Comparison of ENCODE assay signal across 35 cellular contexts in the genomic region with DNA sequence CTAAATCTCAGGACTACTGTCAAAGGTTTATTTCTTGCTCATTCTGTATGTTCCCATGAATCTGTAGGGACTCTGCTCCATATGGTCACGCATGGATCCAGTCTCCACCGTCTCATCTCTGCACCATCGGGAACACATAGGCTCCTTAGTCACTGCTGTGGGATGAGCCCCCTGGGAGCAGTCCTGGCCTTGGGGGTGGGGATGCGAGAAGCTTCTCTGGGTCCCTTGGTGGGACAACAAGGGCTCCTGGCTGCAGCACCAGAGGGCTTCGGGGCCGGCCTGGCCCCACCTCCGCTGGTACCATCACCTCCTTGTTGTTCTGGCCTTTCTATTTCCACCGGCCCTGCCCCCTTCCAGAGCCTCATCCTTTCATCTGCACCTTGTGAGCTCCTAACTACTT.
"Had no signal": no experiment of that assay in that cellular context is flagged by ENCODE, and none has a peak within 500 bp of the region (broad histone marks: within the 10 kb centered on the region; RNA-seq: fewer than 3 reads in every experiment).

No MANE protein-coding gene starts in this region.

- H3K4me3 Mint-ChIP-seq: activated B cell treated with CpG ODN at 0.5 μM for 24 hours; activated CD4-positive, alpha-beta memory T cell treated with anti-CD3 and anti-CD28 coated beads for 36 hours; activated CD4-positive, alpha-beta T cell treated with anti-CD3 and anti-CD28 coated beads, Interleukin-2, amount 10 ng/mL, durations not matched to agents 24 days and 14 days; activated CD8-positive, alpha-beta T cell treated with anti-CD3 and anti-CD28 coated beads for 36 hours; activated naive CD4-positive, alpha-beta T cell treated with anti-CD3 and anti-CD28 coated beads, Interleukin-2, amount 10 ng/mL, durations not matched to agents 7 days and 5 days; activated naive CD4-positive, alpha-beta T cell treated with anti-CD3 and anti-CD28 coated beads, Interleukin-2, amount 50 U/mL, for 24 hours; activated naive CD8-positive, alpha-beta T cell; activated naive CD8-positive, alpha-beta T cell treated with anti-CD3 and anti-CD28 coated beads, Interleukin-2, amount 10 ng/mL, durations not matched to agents 7 days and 5 days; activated naive CD8-positive, alpha-beta T cell treated with anti-CD3 and anti-CD28 coated beads, Interleukin-2, amount 50 U/mL, for 24 hours; activated T-cell treated with anti-CD3 and anti-CD28 coated beads, Interleukin-2, amount 50 U/mL, for 4 hours; activated T-cell treated with anti-CD3 and anti-CD28 coated beads, Interleukin-2, amount 50 U/mL, for 72 hours; activated T-helper 1 cell treated with anti-CD3 and anti-CD28 coated beads, Interleukin-12 subunit alpha, Interleukin-12 subunit beta, Interleukin-2, Interleukin-4 antibody, amounts not matched to agents 30 ng/mL and 10 ng/mL and 1 ng/mL, durations not matched to agents 14 hours and 24 hours and 36 hours; activated T-helper 17 cell treated with anti-CD3 and anti-CD28 coated beads, Interleukin-2, amount 50 U/mL, for 72 hours; brain; central memory CD8-positive, alpha-beta T cell; T-helper 1 cell treated with Interleukin-12 subunit alpha and Interleukin-12 subunit beta and Interleukin-4 antibody, amounts not matched to agents 30 μg/mL and 1 μg/mL, for 36 hours; T-helper 2 cell treated with Interferon-gamma antibody and Interleukin-4, amounts not matched to agents 5 μg/mL and 100 μg/mL, for 36 hours had no signal

- H3K27ac Mint-ChIP-seq: activated B cell treated with CpG ODN at 0.5 μM for 24 hours; activated CD4-positive, alpha-beta memory T cell treated with anti-CD3 and anti-CD28 coated beads for 36 hours; activated CD4-positive, alpha-beta T cell treated with anti-CD3 and anti-CD28 coated beads, Interleukin-2, amount 10 ng/mL, durations not matched to agents 24 days and 14 days; activated CD8-positive, alpha-beta T cell treated with anti-CD3 and anti-CD28 coated beads for 36 hours; activated naive CD4-positive, alpha-beta T cell treated with anti-CD3 and anti-CD28 coated beads, Interleukin-2, amount 10 ng/mL, durations not matched to agents 7 days and 5 days; activated naive CD4-positive, alpha-beta T cell treated with anti-CD3 and anti-CD28 coated beads, Interleukin-2, amount 50 U/mL, for 24 hours; activated naive CD8-positive, alpha-beta T cell; activated naive CD8-positive, alpha-beta T cell treated with anti-CD3 and anti-CD28 coated beads, Interleukin-2, amount 10 ng/mL, durations not matched to agents 7 days and 5 days; activated naive CD8-positive, alpha-beta T cell treated with anti-CD3 and anti-CD28 coated beads, Interleukin-2, amount 50 U/mL, for 24 hours; activated T-cell treated with anti-CD3 and anti-CD28 coated beads, Interleukin-2, amount 50 U/mL, for 72 hours; activated T-helper 1 cell treated with anti-CD3 and anti-CD28 coated beads, Interleukin-12 subunit alpha, Interleukin-12 subunit beta, Interleukin-2, Interleukin-4 antibody, amounts not matched to agents 30 ng/mL and 10 ng/mL and 1 ng/mL, durations not matched to agents 14 hours and 24 hours and 36 hours; activated T-helper 17 cell treated with anti-CD3 and anti-CD28 coated beads, Interleukin-2, amount 50 U/mL, for 72 hours; T-helper 1 cell treated with Interleukin-12 subunit alpha and Interleukin-12 subunit beta and Interleukin-4 antibody, amounts not matched to agents 30 μg/mL and 1 μg/mL, for 36 hours; T-helper 2 cell treated with Interferon-gamma antibody and Interleukin-4, amounts not matched to agents 5 μg/mL and 100 μg/mL, for 36 hours had no signal

- ATAC-seq: activated CD8-positive, alpha-beta T cell treated with anti-CD3 and anti-CD28 coated beads for 36 hours; activated naive CD8-positive, alpha-beta T cell treated with anti-CD3 and anti-CD28 coated beads, Interleukin-2, amount 50 U/mL, for 24 hours; activated T-cell treated with anti-CD3 and anti-CD28 coated beads, Interleukin-2, amount 50 U/mL, for 4 hours; activated T-cell treated with anti-CD3 and anti-CD28 coated beads, Interleukin-2, amount 50 U/mL, for 72 hours; activated T-helper 17 cell treated with anti-CD3 and anti-CD28 coated beads, Interleukin-2, amount 50 U/mL, for 72 hours had no signal

- H3K27ac ChIP-seq: ascending aorta, cardiac muscle cell had no signal

- H3K9me3 Mint-ChIP-seq: activated CD4-positive, alpha-beta T cell treated with anti-CD3 and anti-CD28 coated beads, Interleukin-2, amount 10 ng/mL, durations not matched to agents 24 days and 14 days; activated CD8-positive, alpha-beta T cell treated with anti-CD3 and anti-CD28 coated beads for 36 hours; activated naive CD4-positive, alpha-beta T cell treated with anti-CD3 and anti-CD28 coated beads, Interleukin-2, amount 50 U/mL, for 24 hours; activated naive CD8-positive, alpha-beta T cell treated with anti-CD3 and anti-CD28 coated beads, Interleukin-2, amount 10 ng/mL, durations not matched to agents 7 days and 5 days; activated naive CD8-positive, alpha-beta T cell treated with anti-CD3 and anti-CD28 coated beads, Interleukin-2, amount 50 U/mL, for 24 hours; activated T-cell treated with anti-CD3 and anti-CD28 coated beads, Interleukin-2, amount 50 U/mL, for 4 hours; activated T-helper 1 cell treated with anti-CD3 and anti-CD28 coated beads, Interleukin-12 subunit alpha, Interleukin-12 subunit beta, Interleukin-2, Interleukin-4 antibody, amounts not matched to agents 30 ng/mL and 10 ng/mL and 1 ng/mL, durations not matched to agents 14 hours and 24 hours and 36 hours; activated T-helper 17 cell treated with anti-CD3 and anti-CD28 coated beads, Interleukin-2, amount 50 U/mL, for 72 hours; central memory CD8-positive, alpha-beta T cell; T-helper 1 cell treated with Interleukin-12 subunit alpha and Interleukin-12 subunit beta and Interleukin-4 antibody, amounts not matched to agents 30 μg/mL and 1 μg/mL, for 36 hours; T-helper 2 cell treated with Interferon-gamma antibody and Interleukin-4, amounts not matched to agents 5 μg/mL and 100 μg/mL, for 36 hours had no signal

- H3K4me3 ChIP-seq: ascending aorta, cardiac muscle cell had no signal

- H3K4me1 Mint-ChIP-seq: activated B cell treated with CpG ODN at 0.5 μM for 24 hours; activated CD4-positive, alpha-beta T cell treated with anti-CD3 and anti-CD28 coated beads, Interleukin-2, amount 10 ng/mL, durations not matched to agents 24 days and 14 days; activated naive CD4-positive, alpha-beta T cell treated with anti-CD3 and anti-CD28 coated beads, Interleukin-2, amount 10 ng/mL, durations not matched to agents 7 days and 5 days; activated naive CD4-positive, alpha-beta T cell treated with anti-CD3 and anti-CD28 coated beads, Interleukin-2, amount 50 U/mL, for 24 hours; activated naive CD8-positive, alpha-beta T cell treated with anti-CD3 and anti-CD28 coated beads, Interleukin-2, amount 10 ng/mL, durations not matched to agents 7 days and 5 days; activated naive CD8-positive, alpha-beta T cell treated with anti-CD3 and anti-CD28 coated beads, Interleukin-2, amount 50 U/mL, for 24 hours; activated T-helper 17 cell treated with anti-CD3 and anti-CD28 coated beads, Interleukin-2, amount 50 U/mL, for 72 hours; central memory CD8-positive, alpha-beta T cell had no signal

- H3K36me3 Mint-ChIP-seq: activated CD4-positive, alpha-beta memory T cell treated with anti-CD3 and anti-CD28 coated beads for 36 hours; activated naive CD4-positive, alpha-beta T cell treated with anti-CD3 and anti-CD28 coated beads, Interleukin-2, amount 10 ng/mL, durations not matched to agents 7 days and 5 days; activated naive CD4-positive, alpha-beta T cell treated with anti-CD3 and anti-CD28 coated beads, Interleukin-2, amount 50 U/mL, for 24 hours; activated naive CD8-positive, alpha-beta T cell; activated naive CD8-positive, alpha-beta T cell treated with anti-CD3 and anti-CD28 coated beads, Interleukin-2, amount 10 ng/mL, durations not matched to agents 7 days and 5 days had no signal

- H3K36me3 ChIP-seq: ascending aorta, cardiac muscle cell had no signal

- H3K27me3 Mint-ChIP-seq: activated B cell treated with CpG ODN at 0.5 μM for 24 hours; activated CD4-positive, alpha-beta memory T cell treated with anti-CD3 and anti-CD28 coated beads for 36 hours; activated CD4-positive, alpha-beta T cell treated with anti-CD3 and anti-CD28 coated beads, Interleukin-2, amount 10 ng/mL, durations not matched to agents 24 days and 14 days; activated CD8-positive, alpha-beta T cell treated with anti-CD3 and anti-CD28 coated beads for 36 hours; activated naive CD4-positive, alpha-beta T cell treated with anti-CD3 and anti-CD28 coated beads, Interleukin-2, amount 10 ng/mL, durations not matched to agents 7 days and 5 days; activated naive CD4-positive, alpha-beta T cell treated with anti-CD3 and anti-CD28 coated beads, Interleukin-2, amount 50 U/mL, for 24 hours; activated naive CD8-positive, alpha-beta T cell; activated naive CD8-positive, alpha-beta T cell treated with anti-CD3 and anti-CD28 coated beads, Interleukin-2, amount 10 ng/mL, durations not matched to agents 7 days and 5 days; activated naive CD8-positive, alpha-beta T cell treated with anti-CD3 and anti-CD28 coated beads, Interleukin-2, amount 50 U/mL, for 24 hours; activated T-helper 17 cell treated with anti-CD3 and anti-CD28 coated beads, Interleukin-2, amount 50 U/mL, for 72 hours; brain; central memory CD8-positive, alpha-beta T cell had no signal

- H3K9me3 ChIP-seq: ascending aorta had no signal

- DNase-seq: activated B cell treated with CpG ODN at 0.5 μM for 24 hours; activated CD4-positive, alpha-beta memory T cell treated with anti-CD3 and anti-CD28 coated beads for 36 hours; activated CD4-positive, alpha-beta T cell treated with anti-CD3 and anti-CD28 coated beads for 4 hours; activated CD4-positive, alpha-beta T cell treated with anti-CD3 and anti-CD28 coated beads, Interleukin-2, amount 10 ng/mL, durations not matched to agents 24 days and 14 days; activated CD4-positive, alpha-beta T cell treated with anti-CD3 and anti-CD28 coated beads, Interleukin-2, amount 50 U/mL, for 1 hour; activated CD4-positive, alpha-beta T cell treated with anti-CD3 and anti-CD28 coated beads, Interleukin-2, amount 50 U/mL, for 4 hours; activated CD4-positive, CD25-positive, alpha-beta regulatory T cell treated with anti-CD3 and anti-CD28 coated beads, Interleukin-2, amount 50 U/mL, for 72 hours; activated CD8-positive, alpha-beta memory T cell treated with anti-CD3 and anti-CD28 coated beads, Interleukin-2, amount 50 U/mL, for 4 hours; activated CD8-positive, alpha-beta T cell treated with anti-CD3 and anti-CD28 coated beads for 36 hours; activated effector memory CD4-positive, alpha-beta T cell treated with anti-CD3 and anti-CD28 coated beads, Interleukin-2, amount 50 U/mL, for 16 hours; activated naive CD4-positive, alpha-beta T cell treated with anti-CD3 and anti-CD28 coated beads, Interleukin-2, amount 10 ng/mL, durations not matched to agents 7 days and 5 days; activated naive CD4-positive, alpha-beta T cell treated with Interleukin-2 at 50 U/mL for 16 hours; activated naive CD8-positive, alpha-beta T cell treated with anti-CD3 and anti-CD28 coated beads, Interleukin-2, amount 10 ng/mL, durations not matched to agents 7 days and 5 days; activated naive CD8-positive, alpha-beta T cell treated with anti-CD3 and anti-CD28 coated beads, Interleukin-2, amount 50 U/mL, for 24 hours; activated T-cell treated with anti-CD3 and anti-CD28 coated beads for 4 hours; activated T-cell treated with anti-CD3 and anti-CD28 coated beads, Interleukin-2, amount 50 U/mL, for 1 hour; activated T-cell treated with anti-CD3 and anti-CD28 coated beads, Interleukin-2, amount 50 U/mL, for 4 hours; activated T-cell treated with anti-CD3 and anti-CD28 coated beads, Interleukin-2, amount 50 U/mL, for 72 hours; amygdala; anterior cingulate cortex; caudate nucleus; cerebellar nuclear complex; T-helper 1 cell; T-helper 2 cell; T-helper 9 cell had no signal

- H3K4me1 ChIP-seq: ascending aorta had no signal

- H3K27me3 ChIP-seq: ascending aorta, cardiac muscle cell had no signal
